In the genomic region with DNA sequence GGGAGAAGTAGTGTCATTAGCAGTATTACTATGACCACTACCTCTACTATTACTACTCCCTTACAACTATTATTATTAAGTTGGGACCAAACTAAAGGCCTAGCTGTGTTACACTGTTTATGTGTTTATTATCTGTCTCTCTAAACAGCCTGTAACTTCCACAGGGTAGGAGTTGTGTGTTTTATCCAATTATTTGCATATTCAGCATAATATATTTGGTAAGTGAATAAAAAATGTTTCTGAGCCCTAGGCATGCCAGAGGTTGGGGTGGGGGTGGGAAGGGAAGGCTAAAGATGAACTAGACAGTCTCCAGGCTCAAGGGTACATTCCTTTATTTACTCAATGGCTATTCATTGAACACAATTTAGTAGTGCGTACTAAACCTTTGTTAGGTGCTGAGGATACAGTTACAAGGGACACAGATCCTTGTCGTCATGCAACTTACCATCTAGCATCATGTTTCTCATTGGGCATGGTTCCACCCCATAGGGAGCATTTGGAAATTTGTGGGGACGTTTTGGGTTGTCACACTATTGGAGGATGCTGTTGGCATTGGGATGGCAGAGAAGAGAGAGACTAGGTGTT, we compare ENCODE assay signal across 23 cellular contexts.
"Had no signal": no experiment of that assay in that cellular context is flagged by ENCODE, and none has a peak within 500 bp of the region (broad histone marks: within the 10 kb centered on the region; RNA-seq: fewer than 3 reads in every experiment).

No MANE protein-coding gene starts in this region.

- H3K9me3 ChIP-seq: esophagus squamous epithelium, gastrocnemius medialis, heart right ventricle, left lung, lower lobe of right lung had no signal

- H3K4me3 Mint-ChIP-seq: naive thymus-derived CD4-positive, alpha-beta T cell had no signal

- H3K27ac ChIP-seq: coronary artery, dorsolateral prefrontal cortex, esophagus squamous epithelium, gastrocnemius medialis, heart right ventricle, left lung, lower lobe of right lung had no signal

- H3K4me1 ChIP-seq: esophagus squamous epithelium, gastrocnemius medialis, heart right ventricle, left lung, lower lobe of right lung had no signal

- DNase-seq: dermis blood vessel endothelial cell; dorsolateral prefrontal cortex; effector CD4-positive, alpha-beta T cell; effector memory CD4-positive, alpha-beta T cell; esophagus squamous epithelium; foreskin fibroblast; foreskin melanocyte; gastrocnemius medialis; glutamatergic neuron; head of caudate nucleus; heart right ventricle; hippocampal formation; left cardiac atrium; left lung; left ventricle myocardium superior; lower lobe of right lung; mesenchymal stem cell; midbrain; naive thymus-derived CD4-positive, alpha-beta T cell had no signal

- H3K36me3 ChIP-seq: esophagus squamous epithelium, gastrocnemius medialis, heart right ventricle, left lung, lower lobe of right lung had no signal

- H3K36me3 Mint-ChIP-seq: naive thymus-derived CD4-positive, alpha-beta T cell had no signal

- H3K4me3 ChIP-seq: coronary artery, dorsolateral prefrontal cortex, esophagus squamous epithelium, gastrocnemius medialis, heart right ventricle, left lung, lower lobe of right lung had no signal

- ATAC-seq: gastrocnemius medialis; heart right ventricle; left cardiac atrium; left lung; left ventricle myocardium superior; lower lobe of right lung; naive thymus-derived CD4-positive, alpha-beta T cell had no signal

- H3K4me1 Mint-ChIP-seq: naive thymus-derived CD4-positive, alpha-beta T cell had no signal

- FAIRE-seq: endothelial cell of umbilical vein, islet of Langerhans, keratinocyte had no signal

- H3K27ac Mint-ChIP-seq: naive thymus-derived CD4-positive, alpha-beta T cell had no signal

- H3K27me3 ChIP-seq: esophagus squamous epithelium, gastrocnemius medialis, left lung had no signal
